Comparison of ENCODE assay signal across 8 cellular contexts in the genomic region with DNA sequence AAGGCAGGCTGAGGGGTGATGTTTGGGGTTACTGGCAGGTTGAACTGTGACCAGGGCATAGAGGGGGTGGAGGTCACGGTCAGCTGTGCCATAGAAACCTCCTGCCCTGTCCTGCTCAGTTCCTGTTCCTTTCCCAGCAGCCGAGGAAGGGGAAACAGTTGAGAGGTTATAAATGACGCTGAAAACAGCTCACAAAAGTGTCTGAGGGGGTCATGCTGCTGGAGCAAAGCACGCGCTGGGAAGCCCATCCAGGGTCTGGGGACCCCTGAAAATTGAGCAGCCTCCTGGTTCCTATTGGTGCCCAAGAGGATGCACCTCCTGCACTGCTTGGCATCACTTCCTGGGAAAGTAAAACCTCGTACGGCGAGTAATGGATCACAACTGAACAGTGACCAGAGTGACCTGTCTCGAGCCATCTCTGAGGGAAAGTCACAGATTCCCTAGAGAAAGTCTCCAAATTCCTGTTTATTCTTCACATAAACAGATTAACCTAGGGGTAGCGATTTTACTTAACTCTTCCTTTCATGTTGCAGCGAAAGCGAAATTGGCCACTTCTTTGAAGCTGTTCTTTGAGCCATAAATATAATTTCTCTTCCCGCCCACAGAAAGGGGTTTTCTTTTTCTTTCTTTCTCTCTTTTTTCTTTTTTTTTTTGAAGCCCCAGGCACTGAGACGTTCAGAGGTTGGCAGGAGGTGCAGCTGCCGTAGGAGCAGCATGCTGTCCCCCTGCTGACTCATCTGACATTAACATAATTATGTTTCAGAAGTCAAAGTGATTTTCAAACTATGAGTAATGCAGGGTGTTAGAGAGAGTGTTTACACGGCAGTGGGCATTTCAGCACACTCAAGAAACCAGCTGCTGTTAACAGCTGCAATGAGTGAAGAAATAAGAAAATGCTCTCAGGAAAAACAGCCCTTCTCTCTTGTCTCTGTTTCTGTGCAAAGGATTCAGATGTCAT. TPM values are rescaled to one million over a fixed set of nuclear protein-coding genes. Genes with fewer than 3 reads are reported as not detected.
DNase-seq lines count a peak whose midpoint lies in the region; FAIRE-seq and TF ChIP-seq lines count a peak whose summit lies in the region.

No MANE protein-coding gene starts in this region.

- POLR2A ChIA-PET in HEK293T (lab: Yijun Ruan, JAX): interaction anchor here (0.7 to 3.3 kb wide), 5 partner anchors 16 to 41 kb away, joined by 3 to 24 read pairs (median 3); partner anchors contain the start of gene ATF3

- DNase-seq in GM12891 (ENCODE audit: insufficient read length, low spot score): peak; percentile 63
- DNase-seq in HEK293T (ENCODE audit: extremely low spot score): peak; percentile 62
- DNase-seq in MV-4-11 (lab: John Stamatoyannopoulos, UW): peak; percentile 87
- peak; percentile 93 for DNase-seq in SW480 (ENCODE audit: low spot score)
- peak; percentile 78 for DNase-seq in astrocyte of the spinal cord (ENCODE audit: low read depth, low spot score)
- peak; percentile 69 for DNase-seq in kidney glomerular epithelial cell (lab: John Stamatoyannopoulos, UW)
- peak; percentile 34 to 39 for DNase-seq in stimulated activated CD4-positive, alpha-beta T cell treated with anti-CD3 and anti-CD28 coated beads, Interleukin-1b, Interleukin-23, amount 100 ng/mL, for 4 hours (ENCODE audit: low read depth in 2 of 2)
- DNase-seq in ureter (ENCODE audit: low spot score): no peak

- peak; percentile 95 for FAIRE-seq in GM12891 (lab: Jason Lieb, UNC)

- CTCF ChIA-PET in HEK293T (lab: Yijun Ruan, JAX): interaction anchor here (0.7 to 0.8 kb wide), 2 partner anchors 9 to 20 kb away, joined by 3 read pairs; no protein-coding TSS in a partner anchor

- H3K4me3 ChIP-seq in astrocyte of the spinal cord (ENCODE audit: low read depth, low read length): peak overlapping the region; percentile 41

- in situ Hi-C loops in astrocyte of the spinal cord (cut with HindIII; ENCODE audit: low sequenced_read_pairs): no loop called here

- no peak for TF ChIP-seq CTCF in astrocyte of the spinal cord (IDR thresholded peaks at IDR 0.05; ENCODE audit: low read depth, low read length)

- TF ChIP-seq POLR2A in GM12891 (IDR thresholded peaks at IDR 0.05; ENCODE audit: low read depth, low read length): no peak

TF ChIP-seq in GM12891, 5 proteins besides CTCF, POLR2A, EP300 and RAD21:
- TF ChIP-seq POLR2AphosphoS5 (IDR thresholded peaks at IDR 0.05; ENCODE audit: low read depth, low read length) (no peak), POU2F2 (IDR thresholded peaks at IDR 0.05; ENCODE audit: low read depth, low read length) (peak; percentile 86), PAX5 (IDR thresholded peaks at IDR 0.05; ENCODE audit: insufficient read depth, low read length, severe bottlenecking) (no peak), TAF1 (IDR thresholded peaks at IDR 0.05; ENCODE audit: low read depth, low read length) (no peak), SPI1 (IDR thresholded peaks at IDR 0.05; ENCODE audit: low read depth, low read length) (peak; percentile 54)

TF ChIP-seq in HEK293T, 16 proteins besides CTCF, POLR2A, EP300 and RAD21:
- TF ChIP-seq L3MBTL2 (conservative IDR thresholded peaks at IDR 0.05): peak; percentile 60
- TF ChIP-seq FOXK2 (IDR thresholded peaks at IDR 0.05): no peak
- no peak for TF ChIP-seq NFRKB (IDR thresholded peaks at IDR 0.05)
- no peak for TF ChIP-seq LEF1 (IDR thresholded peaks at IDR 0.05; ENCODE audit: borderline replicate concordance)
- no peak for TF ChIP-seq HDGF (IDR thresholded peaks at IDR 0.05; ENCODE audit: borderline replicate concordance)
- TF ChIP-seq ARNT (IDR thresholded peaks at IDR 0.05): peak; percentile 8; the same call in 1 of the 2 replicates
- TF ChIP-seq FOXA1 (IDR thresholded peaks at IDR 0.05): no peak
- TF ChIP-seq, protein P1, sequence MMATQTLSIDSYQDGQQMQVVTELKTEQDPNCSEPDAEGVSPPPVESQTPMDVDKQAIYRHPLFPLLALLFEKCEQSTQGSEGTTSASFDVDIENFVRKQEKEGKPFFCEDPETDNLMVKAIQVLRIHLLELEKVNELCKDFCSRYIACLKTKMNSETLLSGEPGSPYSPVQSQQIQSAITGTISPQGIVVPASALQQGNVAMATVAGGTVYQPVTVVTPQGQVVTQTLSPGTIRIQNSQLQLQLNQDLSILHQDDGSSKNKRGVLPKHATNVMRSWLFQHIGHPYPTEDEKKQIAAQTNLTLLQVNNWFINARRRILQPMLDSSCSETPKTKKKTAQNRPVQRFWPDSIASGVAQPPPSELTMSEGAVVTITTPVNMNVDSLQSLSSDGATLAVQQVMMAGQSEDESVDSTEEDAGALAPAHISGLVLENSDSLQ (IDR thresholded peaks at IDR 0.05): peak; percentile 50
- TF ChIP-seq FOXM1 (IDR thresholded peaks at IDR 0.05; ENCODE audit: borderline replicate concordance): no peak
- no peak; the same call in 1 of the 2 replicates for TF ChIP-seq CTBP1 (IDR thresholded peaks at IDR 0.05; ENCODE audit: borderline replicate concordance)
- TF ChIP-seq TARDBP (IDR thresholded peaks at IDR 0.05): no peak
- TF ChIP-seq ELF4 (IDR thresholded peaks at IDR 0.05): no peak
- TF ChIP-seq SP1 (IDR thresholded peaks at IDR 0.05): no peak
- TF ChIP-seq BHLHE40 (IDR thresholded peaks at IDR 0.05; ENCODE audit: borderline replicate concordance): no peak
- TF ChIP-seq ZNF384 (IDR thresholded peaks at IDR 0.05): no peak
- TF ChIP-seq SUZ12 (IDR thresholded peaks at IDR 0.05): no peak
TF ChIP-seq in HEK293T: peak in this region for 3.

RNA-seq across cellular contexts. Expression of gene ATF3, which starts 41.8 kb away (rescaled TPM):
- polyA plus RNA-seq in GM12891 (2012; ENCODE audit: low read depth, missing spikeins): 19.7 TPM
- 10.6 TPM for total RNA-seq in ureter
